In genomic region chr7:156120552-156120951, GRCh38 we compare ENCODE assay signal across 29 cellular contexts.
"Had no signal": no experiment of that assay in that cellular context is flagged by ENCODE, and none has a peak within 500 bp of the region (broad histone marks: within the 10 kb centered on the region; RNA-seq: fewer than 3 reads in every experiment).

No MANE protein-coding gene starts in this region.

- H3K27ac ChIP-seq: stomach, suprapubic skin, testis, thoracic aorta, thyroid gland, tibial artery, tibial nerve, transverse colon, upper lobe of left lung, upper lobe of right lung, uterus, vagina had no signal

- H3K9me3 ChIP-seq: stomach, suprapubic skin, testis, thoracic aorta, thyroid gland, tibial artery, tibial nerve, transverse colon, upper lobe of left lung, upper lobe of right lung, uterus, vagina had no signal

- H3K4me1 ChIP-seq: stomach, suprapubic skin, thyroid gland, tibial artery, tibial nerve, transverse colon, upper lobe of left lung, upper lobe of right lung, uterus, vagina had no signal

- DNase-seq: stimulated activated CD4-positive, alpha-beta T cell treated with anti-CD3 and anti-CD28 coated beads, Interleukin-2, amount 100 ng/mL, for 48 hours; stimulated activated CD4-positive, alpha-beta T cell treated with anti-CD3 and anti-CD28 coated beads, Interleukin-4, amount 100 ng/mL, for 1 hour; stimulated activated CD4-positive, alpha-beta T cell treated with anti-CD3 and anti-CD28 coated beads, Interleukin-4, amount 100 ng/mL, for 24 hours; stimulated activated CD4-positive, alpha-beta T cell treated with anti-CD3 and anti-CD28 coated beads, Interleukin-4, amount 100 ng/mL, for 4 hours; stimulated activated CD8-positive, alpha-beta memory T cell treated with anti-CD3 and anti-CD28 coated beads, Interleukin-4, amount 100 ng/mL, for 48 hours; stimulated activated naive B cell treated with anti-CD40 and anti-IgM and Interleukin-4, amounts not matched to agents 10 μg/mL and 1 μg/mL and 100 μg/mL, for 72 hours; stimulated activated naive CD4-positive, alpha-beta T cell; stimulated activated naive CD4-positive, alpha-beta T cell treated with Interleukin-2 at 50 U/mL for 16 hours; stimulated activated naive CD8-positive, alpha-beta T cell treated with anti-CD3 and anti-CD28 coated beads, Interleukin-15, amount 100 ng/mL, for 72 hours; stimulated activated naive CD8-positive, alpha-beta T cell treated with anti-CD3 and anti-CD28 coated beads, Interleukin-15, Interleukin-2, amounts not matched to agents 100 U/mL and 50 U/mL, for 24 hours; stomach; substantia nigra; testis; thyroid gland; tibial artery; transverse colon; trophoblast cell; upper lobe of left lung; upper lobe of right lung; uterus had no signal

- H3K27me3 Mint-ChIP-seq: stimulated activated memory B cell treated with anti-CD40 and anti-IgM and Interleukin-4, amounts not matched to agents 10 μg/mL and 1 μg/mL and 100 μg/mL, for 72 hours; stimulated activated naive CD8-positive, alpha-beta T cell treated with anti-CD3 and anti-CD28 coated beads, Interleukin-15, amount 100 ng/mL, for 72 hours; stimulated activated naive CD8-positive, alpha-beta T cell treated with anti-CD3 and anti-CD28 coated beads, Interleukin-15, Interleukin-2, amounts not matched to agents 100 ng/mL and 50 ng/mL, for 24 hours; type B pancreatic cell had no signal

- H3K36me3 ChIP-seq: stomach, suprapubic skin, thoracic aorta, thyroid gland, tibial artery, tibial nerve, transverse colon, upper lobe of left lung, upper lobe of right lung, uterus, vagina had no signal

- ATAC-seq: stimulated activated memory B cell treated with anti-CD40 and anti-IgM and Interleukin-4, amounts not matched to agents 10 μg/mL and 1 μg/mL and 100 μg/mL, for 72 hours; stimulated activated naive CD8-positive, alpha-beta T cell treated with anti-CD3 and anti-CD28 coated beads, Interleukin-15, amount 100 ng/mL, for 72 hours; stimulated activated naive CD8-positive, alpha-beta T cell treated with anti-CD3 and anti-CD28 coated beads, Interleukin-15, Interleukin-2, amounts not matched to agents 100 U/mL and 50 U/mL, for 24 hours; upper lobe of right lung had no signal

- H3K4me3 ChIP-seq: stomach, suprapubic skin, testis, thoracic aorta, thyroid gland, tibial artery, tibial nerve, transverse colon, upper lobe of left lung, upper lobe of right lung, uterus, vagina had no signal

- FAIRE-seq: urothelium cell line had no signal

- H3K27me3 ChIP-seq: stomach, suprapubic skin, testis, thyroid gland, tibial artery, tibial nerve, transverse colon, upper lobe of left lung, upper lobe of right lung, uterus, vagina had no signal

- H3K36me3 Mint-ChIP-seq: stimulated activated effector memory CD8-positive, alpha-beta T cell treated with anti-CD3 and anti-CD28 coated beads, Interleukin-12 subunit alpha, Interleukin-12 subunit beta, amount 100 ng/mL, for 72 hours; stimulated activated memory B cell treated with anti-CD40 and anti-IgM and Interleukin-4, amounts not matched to agents 10 μg/mL and 1 μg/mL and 100 μg/mL, for 72 hours; stimulated activated naive B cell treated with anti-CD40 and anti-IgM and Interleukin-4, amounts not matched to agents 10 μg/mL and 1 μg/mL and 100 μg/mL, for 72 hours; type B pancreatic cell had no signal

- H3K4me1 Mint-ChIP-seq: stimulated activated effector memory CD8-positive, alpha-beta T cell treated with anti-CD3 and anti-CD28 coated beads, Interleukin-12 subunit alpha, Interleukin-12 subunit beta, amount 100 ng/mL, for 72 hours; stimulated activated memory B cell treated with anti-CD40 and anti-IgM and Interleukin-4, amounts not matched to agents 10 μg/mL and 1 μg/mL and 100 μg/mL, for 72 hours; stimulated activated naive B cell treated with anti-CD40 and anti-IgM and Interleukin-4, amounts not matched to agents 10 μg/mL and 1 μg/mL and 100 μg/mL, for 72 hours; stimulated activated naive CD8-positive, alpha-beta T cell treated with anti-CD3 and anti-CD28 coated beads, Interleukin-15, amount 100 ng/mL, for 72 hours had no signal

- H3K4me3 Mint-ChIP-seq: stimulated activated effector memory CD8-positive, alpha-beta T cell treated with anti-CD3 and anti-CD28 coated beads, Interleukin-12 subunit alpha, Interleukin-12 subunit beta, amount 100 ng/mL, for 72 hours; stimulated activated memory B cell treated with anti-CD40 and anti-IgM and Interleukin-4, amounts not matched to agents 10 μg/mL and 1 μg/mL and 100 μg/mL, for 72 hours; stimulated activated naive B cell treated with anti-CD40 and anti-IgM and Interleukin-4, amounts not matched to agents 10 μg/mL and 1 μg/mL and 100 μg/mL, for 72 hours; stimulated activated naive CD8-positive, alpha-beta T cell treated with anti-CD3 and anti-CD28 coated beads, Interleukin-15, amount 100 ng/mL, for 72 hours; stimulated activated naive CD8-positive, alpha-beta T cell treated with anti-CD3 and anti-CD28 coated beads, Interleukin-15, Interleukin-2, amounts not matched to agents 100 ng/mL and 50 ng/mL, for 24 hours; type B pancreatic cell had no signal

- H3K9me3 Mint-ChIP-seq: stimulated activated effector memory CD8-positive, alpha-beta T cell treated with anti-CD3 and anti-CD28 coated beads, Interleukin-12 subunit alpha, Interleukin-12 subunit beta, amount 100 ng/mL, for 72 hours; stimulated activated naive CD8-positive, alpha-beta T cell treated with anti-CD3 and anti-CD28 coated beads, Interleukin-15, amount 100 ng/mL, for 72 hours; stimulated activated naive CD8-positive, alpha-beta T cell treated with anti-CD3 and anti-CD28 coated beads, Interleukin-15, Interleukin-2, amounts not matched to agents 100 ng/mL and 50 ng/mL, for 24 hours; type B pancreatic cell had no signal
